17 cellular contexts compared by ENCODE assay signal in genomic region chr6:56794421-56794820, GRCh38.
DNase-seq lines count a peak whose midpoint lies in the region; ATAC-seq and TF ChIP-seq lines count a peak whose summit lies in the region.
"Had no signal": no experiment of that assay in that cellular context is flagged by ENCODE, and none has a peak within 500 bp of the region (broad histone marks: within the 10 kb centered on the region; RNA-seq: fewer than 3 reads in every experiment).

No MANE protein-coding gene starts in this region.

- H3K4me3 ChIP-seq in psoas muscle: peak overlapping the region; percentile 35
- H3K4me3 ChIP-seq: hepatocyte, thyroid gland had no signal

- no peaks in the 10 kb centered on the region for H3K27me3 ChIP-seq in psoas muscle (ENCODE audit: insufficient read depth in 3 of 3, low read length in 2 of 3)
- H3K27me3 ChIP-seq: hepatocyte, thyroid gland had no signal

- ATAC-seq in GM19395 (IDR thresholded peaks at IDR 0.05; ENCODE audit: unreplicated experiment) (peak; percentile 54), HG02798 (IDR thresholded peaks at IDR 0.05; ENCODE audit: poor library complexity, unreplicated experiment) (peak; percentile 45), psoas muscle (peak in 1 of 4 donors; percentile 17)
- ATAC-seq: activated CD8-positive, alpha-beta T cell treated with anti-CD3 and anti-CD28 coated beads, Interleukin-2, amount 10 ng/mL, durations not matched to agents 7 days and 5 days had no signal

- TF ChIP-seq CTCF in psoas muscle (IDR thresholded peaks at IDR 0.05): no peak

- intact Hi-C loops in psoas muscle (cut with DNase I): no loop called here

- no peaks in the 10 kb centered on the region for H3K36me3 ChIP-seq in psoas muscle (ENCODE audit: insufficient read depth in 1 of 2, low read depth in 1 of 2)
- H3K36me3 ChIP-seq: thyroid gland had no signal

- H3K27ac ChIP-seq in psoas muscle: peak overlapping the region; percentile 89
- H3K27ac ChIP-seq: hepatocyte, thyroid gland had no signal

- H3K4me1 ChIP-seq in psoas muscle: peaks cover 87% of the 10 kb centered on the region
- H3K4me1 ChIP-seq: thyroid gland had no signal

- DNase-seq in astrocyte of the hippocampus (ENCODE audit: low read depth, low spot score): peak; percentile 13
- no peak for DNase-seq in psoas muscle
- DNase-seq in HT-29 (ENCODE audit: low spot score): no peak
- no peak for DNase-seq in EL
- DNase-seq in activated gamma-delta T cell (lab: John Stamatoyannopoulos, UW): no peak
- DNase-seq: activated CD8-positive, alpha-beta T cell treated with anti-CD3 and anti-CD28 coated beads, Interleukin-2, amount 10 ng/mL, durations not matched to agents 7 days and 5 days; HCEC 1CT; NCI-H1694 treated with DMSO at 0.1 percent for 48 hours; NCI-H748 treated with DMSO at 0.1 percent for 48 hours; nucleus accumbens; SHP77; stimulated activated CD4-positive, alpha-beta T cell treated with anti-CD3 and anti-CD28 coated beads, Interleukin-12 subunit alpha, Interleukin-12 subunit beta, amount 100 ng/mL, for 4 hours; T-helper 9 cell; thyroid gland had no signal

- no peaks in the 10 kb centered on the region for H3K9me3 ChIP-seq in psoas muscle
- H3K9me3 ChIP-seq: thyroid gland had no signal
